ENCODE assay signal across 8 cellular contexts in the genomic region with DNA sequence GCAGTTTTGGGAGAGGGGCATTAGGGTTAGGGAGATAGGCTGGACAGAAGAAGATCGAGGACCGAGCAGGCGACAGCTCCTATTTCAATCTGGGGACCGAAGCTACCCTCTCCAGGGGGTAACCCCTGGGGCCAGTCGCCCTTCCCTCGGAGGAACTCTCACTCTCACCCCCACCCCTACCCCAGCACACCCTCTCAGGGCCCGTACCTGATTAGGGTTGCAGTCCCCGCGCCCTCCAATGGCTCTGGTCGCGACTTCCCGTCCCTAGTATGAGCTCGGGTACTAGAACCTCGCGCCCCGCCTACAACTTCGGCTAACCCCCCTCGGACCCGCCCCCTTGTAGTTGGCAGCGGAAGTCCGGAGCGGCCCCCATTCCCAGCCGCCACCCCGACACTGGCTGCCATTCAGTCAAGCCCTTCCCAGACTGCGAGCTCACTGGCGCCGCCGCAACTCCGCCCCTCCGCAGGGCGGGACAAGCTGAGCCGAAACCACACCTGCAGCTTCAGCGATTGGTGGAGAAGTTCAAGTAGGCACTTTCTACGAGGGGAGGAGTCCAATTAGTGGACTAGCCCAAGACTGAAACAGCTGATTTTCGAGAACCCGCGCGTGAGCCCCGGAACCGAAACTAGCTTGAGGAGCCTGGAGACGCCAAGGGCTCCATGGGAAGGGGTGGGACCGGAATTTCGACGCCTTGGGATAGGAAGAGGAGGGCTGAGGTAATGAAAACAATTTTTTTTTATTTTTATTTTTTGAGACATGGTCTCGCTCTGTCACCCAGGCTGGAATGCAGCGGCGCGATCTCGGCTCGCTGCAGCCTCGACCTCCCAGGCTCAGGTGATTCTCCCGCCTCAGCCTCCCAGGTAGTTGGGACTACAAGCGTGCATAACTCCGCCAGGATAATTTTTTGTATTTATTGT. TPM values are rescaled to one million over a fixed set of nuclear protein-coding genes. Genes with fewer than 3 reads are reported as not detected.
DNase-seq lines count a peak whose midpoint lies in the region; ATAC-seq and TF ChIP-seq lines count a peak whose summit lies in the region.

TSS of gene STAT2 (minus strand) at position 257 of the 917 bp plus-strand sequence. CDS start 3,536 bp downstream, outside the sequence.

- peak within 1 kb of the TSS; percentile 84 for H3K9ac ChIP-seq in smooth muscle cell (ENCODE audit: low read depth)

- POLR2A ChIA-PET in activated B cell treated with CpG ODN at 0.5 μM for 24 hours (lab: Charles Lee), result interaction anchor here (0.6 to 5.5 kb wide), 34 partner anchors 10 to 542 kb away, joined by 3 to 128 read pairs (median 7); partner anchors contain the start of genes ANKRD52, CNPY2, COQ10A and CS

- peaks cover 26% of the 10 kb centered on the region for H4K20me1 ChIP-seq in smooth muscle cell (ENCODE audit: low read depth)

- H3K27me3 ChIP-seq in smooth muscle cell (ENCODE audit: low read depth), result no peaks in the 10 kb centered on the region

- peak within 1 kb of the TSS; percentile 88 for H3K27ac ChIP-seq in caudate nucleus (ENCODE audit: low read depth, low read length)
- H3K27ac ChIP-seq in smooth muscle cell (ENCODE audit: low read depth), result peak within 1 kb of the TSS; percentile 92

- TF ChIP-seq CTCF in activated B cell treated with CpG ODN at 0.5 μM for 24 hours (IDR thresholded peaks at IDR 0.05) (no peak), smooth muscle cell (IDR thresholded peaks at IDR 0.05; ENCODE audit: borderline replicate concordance, insufficient read depth, poor library complexity, severe bottlenecking) (no peak)

- H3K9me3 Mint-ChIP-seq in activated B cell treated with CpG ODN at 0.5 μM for 24 hours, result no peaks in the 10 kb centered on the region

- no peaks in the 10 kb centered on the region for H3K27me3 Mint-ChIP-seq in activated B cell treated with CpG ODN at 0.5 μM for 24 hours

- peak; percentile 95 for TF ChIP-seq POLR2A in GM18951 (IDR thresholded peaks at IDR 0.05; ENCODE audit: extremely low read depth, insufficient read depth, insufficient read length)

- H3K4me3 ChIP-seq in smooth muscle cell, result peak within 1 kb of the TSS; percentile 84

- H3K36me3 ChIP-seq in smooth muscle cell (ENCODE audit: low read depth), result peaks cover 7% of the 10 kb centered on the region

- ATAC-seq in HG03196 (IDR thresholded peaks at IDR 0.05; ENCODE audit: unreplicated experiment), result peak; percentile 93
- ATAC-seq in activated B cell treated with CpG ODN at 0.5 μM for 24 hours (ENCODE audit: low read depth), result peak; percentile 94

- H3K9me3 ChIP-seq in smooth muscle cell (replicated peaks; ENCODE audit: low read depth), result no peaks in the 10 kb centered on the region

- peaks cover 5% of the 10 kb centered on the region for H3F3A ChIP-seq in smooth muscle cell (ENCODE audit: low read depth)

- H3K36me3 Mint-ChIP-seq in activated B cell treated with CpG ODN at 0.5 μM for 24 hours (ENCODE audit: low read depth), result peaks cover 21% of the 10 kb centered on the region

- CTCF ChIA-PET in activated B cell treated with CpG ODN at 0.5 μM for 24 hours (lab: Charles Lee), result interaction anchor here (0.8 to 4.0 kb wide), 11 partner anchors 14 to 277 kb away, joined by 3 to 35 read pairs (median 6); partner anchors contain the start of genes CNPY2, IL23A and TIMELESS

- peak; percentile 98 for DNase-seq in AG08395 (ENCODE audit: low spot score)
- DNase-seq in NCI-H345 (lab: John Stamatoyannopoulos, UW), result peak; percentile 99
- peak; percentile 98 for DNase-seq in activated B cell treated with CpG ODN at 0.5 μM for 24 hours
- DNase-seq in caudate nucleus (lab: John Stamatoyannopoulos, UW), result peak; percentile 86 to 100 (median 99)
- peak; percentile 99 for DNase-seq in iPS-NIHi7 (ENCODE audit: extremely low spot score)
- peak; percentile 92 for DNase-seq in smooth muscle cell (lab: John Stamatoyannopoulos, UW; ENCODE audit: unreplicated experiment)

- peaks cover 13% of the 10 kb centered on the region for H3K4me1 ChIP-seq in smooth muscle cell (ENCODE audit: low read depth)

- H3K4me2 ChIP-seq in smooth muscle cell, result peak within 1 kb of the TSS; percentile 95

- H3K4me1 Mint-ChIP-seq in activated B cell treated with CpG ODN at 0.5 μM for 24 hours, result peaks cover 36% of the 10 kb centered on the region

- WGBS in smooth muscle cell (ENCODE audit: low lambda C conversion rate), result 1% methylated on average over 51 of the region's 54 CpGs

- H3K79me2 ChIP-seq in smooth muscle cell (ENCODE audit: low read depth), result peaks cover 28% of the 10 kb centered on the region

- intact Hi-C loops in activated B cell treated with CpG ODN at 0.5 μM for 24 hours (cut with micrococcal nuclease), result loop anchor here (1.0 to 10.0 kb wide), 12 partner anchors 15 to 275 kb away; partner anchors contain the start of genes BAZ2A, CS, IL23A and MYL6B

- peak within 1 kb of the TSS; percentile 92 for H3K4me3 Mint-ChIP-seq in activated B cell treated with CpG ODN at 0.5 μM for 24 hours

- H3K27ac Mint-ChIP-seq in activated B cell treated with CpG ODN at 0.5 μM for 24 hours, result peak within 1 kb of the TSS; percentile 94

- peak within 1 kb of the TSS; percentile 83 for H2AFZ ChIP-seq in smooth muscle cell (ENCODE audit: low read depth)

- in situ Hi-C loops in GM18951 (cut with MboI; ENCODE audit: low sequenced_read_pairs, unreplicated experiment), result no loop called here

RNA-seq across cellular contexts. Expression of gene STAT2, which starts in this region (rescaled TPM):
- total RNA-seq in activated B cell treated with CpG ODN at 0.5 μM for 24 hours (159 and 177 TPM in 2 replicates), smooth muscle cell (141 and 148 TPM in 2 replicates)
- polyA plus RNA-seq in smooth muscle cell, result 94.6 and 108 TPM in 2 replicates

Comparison
In these comparisons a context has a peak if more than half of its experiments do, and no peak if none do; other contexts are left out.
1. Peak in every context shown above with its lines: DNase-seq, ATAC-seq, H3K4me3 ChIP-seq and H3K27ac ChIP-seq.